12 cellular contexts compared by ENCODE assay signal in the genomic region with DNA sequence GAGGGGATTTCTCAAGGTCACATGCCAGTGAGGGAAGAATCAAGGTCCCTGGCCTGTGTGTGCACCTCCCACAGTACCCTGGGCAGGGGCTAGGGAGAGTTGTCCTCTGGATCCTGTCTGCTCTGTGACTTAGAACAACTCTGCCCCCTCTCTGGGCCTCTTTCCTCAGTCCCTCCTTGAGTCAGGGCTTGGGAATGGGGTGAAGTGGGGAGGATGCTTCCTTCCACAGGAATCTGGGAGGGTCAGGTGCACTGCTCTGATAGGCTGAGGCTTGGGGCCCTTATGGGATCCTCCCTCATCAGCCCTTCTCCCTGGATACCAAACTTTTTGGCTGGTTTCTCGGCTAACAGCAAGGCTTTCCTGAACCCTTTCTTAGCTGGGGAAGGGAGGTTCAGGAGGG. TPM values are rescaled to one million over a fixed set of nuclear protein-coding genes. Genes with fewer than 3 reads are reported as not detected.
DNase-seq lines count a peak whose midpoint lies in the region; ATAC-seq and TF ChIP-seq lines count a peak whose summit lies in the region.
"Had no signal": no experiment of that assay in that cellular context is flagged by ENCODE, and none has a peak within 500 bp of the region (broad histone marks: within the 10 kb centered on the region; RNA-seq: fewer than 3 reads in every experiment).

No MANE protein-coding gene starts in this region.

- H3K4me2 ChIP-seq in GM23338, result peak overlapping the region; percentile 99

- TF ChIP-seq CTCF in GM23338 (conservative IDR thresholded peaks at IDR 0.05; ENCODE audit: low read depth in 2 of 2) (no peak), WI38 (IDR thresholded peaks at IDR 0.05; ENCODE audit: low read depth, low read length) (no peak), fibroblast of the aortic adventitia (IDR thresholded peaks at IDR 0.05; ENCODE audit: insufficient read depth, low read length) (no peak)

- peaks cover 64% of the 10 kb centered on the region for H3K4me1 ChIP-seq in GM23338 (ENCODE audit: insufficient read depth)
- peaks cover 24 to 37% (median 27%) of the 10 kb centered on the region in 3 donors for H3K4me1 ChIP-seq in skeletal muscle tissue (ENCODE audit: control insufficient read depth in 3 of 3, insufficient read depth in 3 of 3, low read length in 3 of 3)

- H3K9me2 ChIP-seq in GM23338 (ENCODE audit: insufficient read depth), result no peaks in the 10 kb centered on the region

- peak overlapping the region; percentile 89 for H3K4me3 Mint-ChIP-seq in GM23338

- no peak for ATAC-seq in GM23338

- H3K27me3 ChIP-seq in GM23338 (ENCODE audit: insufficient read depth) (no peaks in the 10 kb centered on the region), skeletal muscle tissue (ENCODE audit: control insufficient read depth in 3 of 3, insufficient read depth in 3 of 3, low read length in 3 of 3) (peaks cover 34 to 44% (median 43%) of the 10 kb centered on the region in 3 donors)
- H3K27me3 ChIP-seq: uterus had no signal

- no peak overlapping the region for H2AFZ ChIP-seq in GM23338

- no peak overlapping the region for H3K27ac Mint-ChIP-seq in GM23338

- H3K27ac ChIP-seq in GM23338 (ENCODE audit: low read depth) (peak overlapping the region; percentile 79), skeletal muscle tissue (ENCODE audit: low read depth, low read length) (no peak overlapping the region)
- H3K27ac ChIP-seq: uterus had no signal

- no peaks in the 10 kb centered on the region for H3K9me3 ChIP-seq in skeletal muscle tissue (ENCODE audit: control insufficient read depth in 3 of 3, low read length in 3 of 3)
- H3K9me3 ChIP-seq: uterus had no signal

- H3K36me3 ChIP-seq in GM23338 (ENCODE audit: insufficient read depth) (peaks cover 17% of the 10 kb centered on the region), skeletal muscle tissue (ENCODE audit: control insufficient read depth in 3 of 3, insufficient read depth in 3 of 3, low read length in 3 of 3) (no peaks in the 10 kb centered on the region)
- H3K36me3 ChIP-seq: uterus had no signal

- peaks cover 54% of the 10 kb centered on the region for H3K79me2 ChIP-seq in GM23338 (replicated peaks; ENCODE audit: insufficient read depth)

- peak; percentile 46 for DNase-seq in GM23338 (ENCODE audit: low spot score)
- DNase-seq in fibroblast of the aortic adventitia (ENCODE audit: low read depth), result peak; percentile 58
- DNase-seq in erythroblast (lab: John Stamatoyannopoulos, UW), result no peak
- no peak for DNase-seq in NCI-H2081 (lab: John Stamatoyannopoulos, UW)
- DNase-seq in glomerular visceral epithelial cell (ENCODE audit: extremely low spot score), result no peak
- DNase-seq: NCI-H1436 treated with DMSO at 0.1 percent for 48 hours, T-helper 9 cell, uterus had no signal

- peak overlapping the region in 2 of 3 donors; percentile 10 to 33 for H3K9ac ChIP-seq in skeletal muscle tissue (ENCODE audit: low read depth in 1 of 3, low read length in 3 of 3)

- H3K9me3 Mint-ChIP-seq in GM23338, result peaks cover 3% of the 10 kb centered on the region; the same call in 1 of the 3 replicates

- H3K4me1 Mint-ChIP-seq in GM23338, result peaks cover 68% of the 10 kb centered on the region

- peaks cover 47% of the 10 kb centered on the region for H3F3A ChIP-seq in GM23338 (replicated peaks; ENCODE audit: low read depth)

- no peak for TF ChIP-seq POLR2A in erythroblast (IDR thresholded peaks at IDR 0.05; ENCODE audit: low read length)

- peaks cover 20% of the 10 kb centered on the region for H4K20me1 ChIP-seq in GM23338 (replicated peaks; ENCODE audit: insufficient read depth)

- H3K4me3 ChIP-seq in GM23338, result peak overlapping the region; percentile 94
- H3K4me3 ChIP-seq in WI38 (ENCODE audit: low read depth, low read length), result peak overlapping the region; percentile 87
- H3K4me3 ChIP-seq in fibroblast of the aortic adventitia (ENCODE audit: low read depth, low read length), result peak overlapping the region; percentile 44
- H3K4me3 ChIP-seq in skeletal muscle tissue (ENCODE audit: low read length in 3 of 3), result no peak overlapping the region
- H3K4me3 ChIP-seq: uterus had no signal

- H3K36me3 Mint-ChIP-seq in GM23338 (ENCODE audit: low read depth), result peaks cover 50% of the 10 kb centered on the region

- peaks cover 59% of the 10 kb centered on the region for H3K27me3 Mint-ChIP-seq in GM23338 (ENCODE audit: insufficient read depth, low read depth, poor library complexity)

TF ChIP-seq in GM23338, 12 proteins besides CTCF, POLR2A, EP300 and RAD21 (continues in another document):
- TF ChIP-seq CREB1 (CRISPR knock-in tag; IDR thresholded peaks at IDR 0.05; ENCODE audit: low read depth), result no peak
- no peak for TF ChIP-seq NANOG (IDR thresholded peaks at IDR 0.05; ENCODE audit: borderline replicate concordance)
- no peak for TF ChIP-seq STAT1 (IDR thresholded peaks at IDR 0.05; ENCODE audit: unreplicated experiment)
- TF ChIP-seq, protein P1, sequence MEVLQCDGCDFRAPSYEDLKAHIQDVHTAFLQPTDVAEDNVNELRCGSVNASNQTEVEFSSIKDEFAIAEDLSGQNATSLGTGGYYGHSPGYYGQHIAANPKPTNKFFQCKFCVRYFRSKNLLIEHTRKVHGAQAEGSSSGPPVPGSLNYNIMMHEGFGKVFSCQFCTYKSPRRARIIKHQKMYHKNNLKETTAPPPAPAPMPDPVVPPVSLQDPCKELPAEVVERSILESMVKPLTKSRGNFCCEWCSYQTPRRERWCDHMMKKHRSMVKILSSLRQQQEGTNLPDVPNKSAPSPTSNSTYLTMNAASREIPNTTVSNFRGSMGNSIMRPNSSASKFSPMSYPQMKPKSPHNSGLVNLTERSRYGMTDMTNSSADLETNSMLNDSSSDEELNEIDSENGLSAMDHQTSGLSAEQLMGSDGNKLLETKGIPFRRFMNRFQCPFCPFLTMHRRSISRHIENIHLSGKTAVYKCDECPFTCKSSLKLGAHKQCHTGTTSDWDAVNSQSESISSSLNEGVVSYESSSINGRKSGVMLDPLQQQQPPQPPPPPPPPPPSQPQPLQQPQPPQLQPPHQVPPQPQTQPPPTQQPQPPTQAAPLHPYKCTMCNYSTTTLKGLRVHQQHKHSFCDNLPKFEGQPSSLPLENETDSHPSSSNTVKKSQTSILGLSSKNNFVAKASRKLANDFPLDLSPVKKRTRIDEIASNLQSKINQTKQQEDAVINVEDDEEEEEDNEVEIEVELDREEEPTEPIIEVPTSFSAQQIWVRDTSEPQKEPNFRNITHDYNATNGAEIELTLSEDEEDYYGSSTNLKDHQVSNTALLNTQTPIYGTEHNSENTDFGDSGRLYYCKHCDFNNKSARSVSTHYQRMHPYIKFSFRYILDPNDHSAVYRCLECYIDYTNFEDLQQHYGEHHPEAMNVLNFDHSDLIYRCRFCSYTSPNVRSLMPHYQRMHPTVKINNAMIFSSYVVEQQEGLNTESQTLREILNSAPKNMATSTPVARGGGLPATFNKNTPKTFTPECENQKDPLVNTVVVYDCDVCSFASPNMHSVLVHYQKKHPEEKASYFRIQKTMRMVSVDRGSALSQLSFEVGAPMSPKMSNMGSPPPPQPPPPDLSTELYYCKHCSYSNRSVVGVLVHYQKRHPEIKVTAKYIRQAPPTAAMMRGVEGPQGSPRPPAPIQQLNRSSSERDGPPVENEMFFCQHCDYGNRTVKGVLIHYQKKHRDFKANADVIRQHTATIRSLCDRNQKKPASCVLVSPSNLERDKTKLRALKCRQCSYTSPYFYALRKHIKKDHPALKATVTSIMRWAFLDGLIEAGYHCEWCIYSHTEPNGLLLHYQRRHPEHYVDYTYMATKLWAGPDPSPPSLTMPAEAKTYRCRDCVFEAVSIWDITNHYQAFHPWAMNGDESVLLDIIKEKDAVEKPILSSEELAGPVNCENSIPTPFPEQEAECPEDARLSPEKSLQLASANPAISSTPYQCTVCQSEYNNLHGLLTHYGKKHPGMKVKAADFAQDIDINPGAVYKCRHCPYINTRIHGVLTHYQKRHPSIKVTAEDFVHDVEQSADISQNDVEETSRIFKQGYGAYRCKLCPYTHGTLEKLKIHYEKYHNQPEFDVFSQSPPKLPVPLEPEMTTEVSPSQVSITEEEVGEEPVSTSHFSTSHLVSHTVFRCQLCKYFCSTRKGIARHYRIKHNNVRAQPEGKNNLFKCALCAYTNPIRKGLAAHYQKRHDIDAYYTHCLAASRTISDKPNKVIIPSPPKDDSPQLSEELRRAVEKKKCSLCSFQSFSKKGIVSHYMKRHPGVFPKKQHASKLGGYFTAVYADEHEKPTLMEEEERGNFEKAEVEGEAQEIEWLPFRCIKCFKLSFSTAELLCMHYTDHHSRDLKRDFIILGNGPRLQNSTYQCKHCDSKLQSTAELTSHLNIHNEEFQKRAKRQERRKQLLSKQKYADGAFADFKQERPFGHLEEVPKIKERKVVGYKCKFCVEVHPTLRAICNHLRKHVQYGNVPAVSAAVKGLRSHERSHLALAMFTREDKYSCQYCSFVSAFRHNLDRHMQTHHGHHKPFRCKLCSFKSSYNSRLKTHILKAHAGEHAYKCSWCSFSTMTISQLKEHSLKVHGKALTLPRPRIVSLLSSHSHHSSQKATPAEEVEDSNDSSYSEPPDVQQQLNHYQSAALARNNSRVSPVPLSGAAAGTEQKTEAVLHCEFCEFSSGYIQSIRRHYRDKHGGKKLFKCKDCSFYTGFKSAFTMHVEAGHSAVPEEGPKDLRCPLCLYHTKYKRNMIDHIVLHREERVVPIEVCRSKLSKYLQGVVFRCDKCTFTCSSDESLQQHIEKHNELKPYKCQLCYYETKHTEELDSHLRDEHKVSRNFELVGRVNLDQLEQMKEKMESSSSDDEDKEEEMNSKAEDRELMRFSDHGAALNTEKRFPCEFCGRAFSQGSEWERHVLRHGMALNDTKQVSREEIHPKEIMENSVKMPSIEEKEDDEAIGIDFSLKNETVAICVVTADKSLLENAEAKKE (CRISPR knock-in tag; IDR thresholded peaks at IDR 0.05), result no peak

RNA-seq across cellular contexts. Expression of a gene that starts 2.5 kb away (rescaled TPM):
- total RNA-seq in GM23338 (2014; rRNA removed; shearing (Covaris generic)), result 54.3 and 69.3 TPM in 2 replicates
- polyA plus RNA-seq in GM23338 (2016; fragmentation: Nextera tagmentation; extraction: Ambion mirVana), result 21.2 and 29.4 TPM in 2 replicates
- 11.6 and 19.1 TPM in 2 replicates for total RNA-seq in fibroblast of the aortic adventitia (ENCODE audit: low replicate concordance)
- total RNA-seq in skeletal muscle tissue, result under 0.01 TPM

RNA-seq across cellular contexts. Expression of a gene that starts 16.6 kb away (rescaled TPM):
- 160 and 170 TPM in 2 replicates for total RNA-seq in GM23338 (2014; rRNA removed; shearing (Covaris generic))
- 69.1 and 78.0 TPM in 2 replicates for polyA plus RNA-seq in GM23338 (2016; fragmentation: Nextera tagmentation; extraction: Ambion mirVana)
- total RNA-seq in fibroblast of the aortic adventitia (ENCODE audit: low replicate concordance) (1.9 and 6.8 TPM in 2 replicates), skeletal muscle tissue (1.0 TPM)

RNA-seq across cellular contexts. Expression of a gene that starts 35.8 kb away (rescaled TPM):
- 18.0 and 21.1 TPM in 2 replicates for total RNA-seq in GM23338 (2014; rRNA removed; shearing (Covaris generic))
- polyA plus RNA-seq in GM23338 (2016; fragmentation: Nextera tagmentation; extraction: Ambion mirVana), result 13.6 and 17.4 TPM in 2 replicates
- total RNA-seq in fibroblast of the aortic adventitia (ENCODE audit: low replicate concordance) (not detected in 2 replicates), skeletal muscle tissue (not detected)
- total RNA-seq: H4, posterior vena cava had no signal

Comparison
In these comparisons a context has a peak if more than half of its experiments do, and no peak if none do; other contexts are left out.
1. DNase-seq: peak in GM23338 (single experiment) and fibroblast of the aortic adventitia (single experiment); none in erythroblast (0 of 2), NCI-H2081 (0 of 2) and glomerular visceral epithelial cell (single experiment).
2. H3K4me3 ChIP-seq: peak in GM23338 (single experiment), WI38 (single experiment) and fibroblast of the aortic adventitia (single experiment); none in skeletal muscle tissue (0 of 3).
3. RNA of a gene that starts 2.5 kb away (total RNA-seq): 54.3 to 69.3 TPM in GM23338 and 11.6 to 19.1 TPM in fibroblast of the aortic adventitia; under 0.01 TPM in skeletal muscle tissue (single experiment); every median in the first group is over 10 times any median in the second.
4. RNA of a gene that starts 16.6 kb away (total RNA-seq): 160 to 170 TPM in GM23338; 1.9 to 6.8 TPM in fibroblast of the aortic adventitia and 1.0 TPM in skeletal muscle tissue (single experiment); every median in the first group is over 10 times any median in the second.
5. RNA of a gene that starts 35.8 kb away (total RNA-seq): 18.0 to 21.1 TPM in GM23338; not detected in fibroblast of the aortic adventitia and not detected in skeletal muscle tissue (single experiment); every median in the first group is over 10 times any median in the second.